8 cellular contexts compared by ENCODE assay signal in the genomic region with DNA sequence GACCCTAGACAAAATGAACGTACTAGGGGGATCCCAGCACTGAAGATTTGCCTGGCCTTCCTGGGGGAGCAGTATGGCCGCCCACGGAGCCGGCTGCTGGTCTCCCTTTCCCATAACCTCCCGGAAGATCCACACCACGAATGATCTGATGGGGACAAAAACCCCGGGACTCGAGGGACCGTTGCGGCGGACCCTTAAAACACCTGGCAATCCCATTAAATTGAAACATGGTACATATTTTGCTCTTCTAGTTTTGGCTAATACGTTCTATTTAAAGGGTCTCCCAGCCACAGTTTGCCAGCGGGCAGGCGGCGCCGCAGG. TPM values are rescaled to one million over a fixed set of nuclear protein-coding genes. Genes with fewer than 3 reads are reported as not detected.
DNase-seq lines count a peak whose midpoint lies in the region; ATAC-seq and TF ChIP-seq lines count a peak whose summit lies in the region.

No MANE protein-coding gene starts in this region.

- no peak for DNase-seq in PC-9
- no peak for DNase-seq in esophagus muscularis mucosa (ENCODE audit: extremely low spot score)
- DNase-seq in psoas muscle: no peak
- DNase-seq in endothelial cell (ENCODE audit: low spot score): no peak
- no peak for DNase-seq in stimulated activated naive CD4-positive, alpha-beta T cell (lab: John Stamatoyannopoulos, UW)
- no peak for DNase-seq in DMS114 treated with DMSO at 0.1 percent for 48 hours (lab: John Stamatoyannopoulos, UW; ENCODE audit: unreplicated experiment)

- no peaks in the 10 kb centered on the region for H3K4me1 Mint-ChIP-seq in endothelial cell (ENCODE audit: unreplicated experiment)

- no peaks in the 10 kb centered on the region for H3K36me3 Mint-ChIP-seq in endothelial cell (ENCODE audit: low read depth, unreplicated experiment)

- no peaks in the 10 kb centered on the region for H3K79me2 ChIP-seq in PC-9 (ENCODE audit: low read depth)

- peak in 1 of 4 donors; percentile 28 for ATAC-seq in psoas muscle
- no peak for ATAC-seq in HG03135 (IDR thresholded peaks at IDR 0.05; ENCODE audit: unreplicated experiment)

- H3K27me3 Mint-ChIP-seq in endothelial cell (ENCODE audit: unreplicated experiment): peaks cover 9% of the 10 kb centered on the region

- H3K9me3 Mint-ChIP-seq in endothelial cell (ENCODE audit: unreplicated experiment): no peaks in the 10 kb centered on the region

- intact Hi-C loops in PC-9 (cut with micrococcal nuclease; ENCODE audit: unreplicated experiment) (loop anchor here (2.0 to 10.0 kb wide), 2 partner anchors 40 to 188 kb away; a partner anchor contains a TSS), esophagus muscularis mucosa (cut with DNase I) (loop anchor here (5.0 kb wide), 2 partner anchors 41 to 191 kb away; a partner anchor contains a TSS), psoas muscle (cut with DNase I) (no loop called here)

- H3F3A ChIP-seq in PC-9 (ENCODE audit: insufficient read depth, low read depth): peaks cover 7% of the 10 kb centered on the region; the same call in 1 of the 2 replicates

- BruUV-seq in PC-9 (replicated peaks; lab: Mats Ljungman, UMichigan): no TSS peak

- H3K27me3 ChIP-seq in PC-9 (ENCODE audit: insufficient read depth, low read depth): no peaks in the 10 kb centered on the region
- H3K27me3 ChIP-seq in esophagus muscularis mucosa: no peaks in the 10 kb centered on the region
- no peaks in the 10 kb centered on the region for H3K27me3 ChIP-seq in psoas muscle (ENCODE audit: insufficient read depth in 3 of 3, low read length in 2 of 3)

- H3K4me3 Mint-ChIP-seq in endothelial cell (ENCODE audit: unreplicated experiment): no peak overlapping the region

- no peaks in the 10 kb centered on the region for H3K9me3 ChIP-seq in PC-9 (ENCODE audit: insufficient read depth, low read depth)
- no peaks in the 10 kb centered on the region for H3K9me3 ChIP-seq in esophagus muscularis mucosa
- H3K9me3 ChIP-seq in psoas muscle: no peaks in the 10 kb centered on the region

- CTCF ChIA-PET in PC-9 (lab: Charles Lee): interaction anchor here (0.7 kb wide), 1 partner anchor 1393 kb away, joined by 6 read pairs; no protein-coding TSS in a partner anchor

- peak overlapping the region; percentile 99 for H3K4me2 ChIP-seq in PC-9

- no peak overlapping the region for H3K27ac Mint-ChIP-seq in endothelial cell (ENCODE audit: unreplicated experiment)

- H3K36me3 ChIP-seq in PC-9 (ENCODE audit: low read depth): no peaks in the 10 kb centered on the region
- H3K36me3 ChIP-seq in esophagus muscularis mucosa: no peaks in the 10 kb centered on the region
- no peaks in the 10 kb centered on the region for H3K36me3 ChIP-seq in psoas muscle (ENCODE audit: insufficient read depth in 1 of 2, low read depth in 1 of 2)

- no peak overlapping the region for H3K27ac ChIP-seq in PC-9
- peak overlapping the region; percentile 91 to 97 (median 94) for H3K27ac ChIP-seq in esophagus muscularis mucosa (replicated peaks in 1 of 4)
- H3K27ac ChIP-seq in psoas muscle: peak overlapping the region; percentile 95

- peak overlapping the region; percentile 38; the same call in 1 of the 2 replicates for H3K4me3 ChIP-seq in GM08714 (ENCODE audit: low read length)
- H3K4me3 ChIP-seq in PC-9: peak overlapping the region; percentile 97
- peak overlapping the region; percentile 77 to 91 (median 86) for H3K4me3 ChIP-seq in esophagus muscularis mucosa
- H3K4me3 ChIP-seq in psoas muscle: peak overlapping the region; percentile 94

- H2AFZ ChIP-seq in PC-9: peak overlapping the region; percentile 98

- 0 out of 2 replicates have a peak, but pooled peaks cover 7% of the 10 kb centered on the region for H3K4me1 ChIP-seq in PC-9 (replicated peaks; ENCODE audit: insufficient read depth)
- peaks cover 14 to 16% (median 15%) of the 10 kb centered on the region in 4 donors for H3K4me1 ChIP-seq in esophagus muscularis mucosa
- H3K4me1 ChIP-seq in psoas muscle: peaks cover 6% of the 10 kb centered on the region

- POLR2A ChIA-PET in PC-9 (lab: Charles Lee; ENCODE audit: unreplicated experiment): interaction anchor here (0.6 to 0.9 kb wide), 3 partner anchors 31 to 74 kb away, joined by 4 to 6 read pairs (median 5); no protein-coding TSS in a partner anchor

- TF ChIP-seq EP300 in esophagus muscularis mucosa (IDR thresholded peaks at IDR 0.05): no peak

- TF ChIP-seq CTCF in PC-9 (conservative IDR thresholded peaks at IDR 0.05): no peak
- no peak for TF ChIP-seq CTCF in esophagus muscularis mucosa (IDR thresholded peaks at IDR 0.05)
- no peak for TF ChIP-seq CTCF in psoas muscle (IDR thresholded peaks at IDR 0.05)
- TF ChIP-seq CTCF in endothelial cell (IDR thresholded peaks at IDR 0.05; ENCODE audit: unreplicated experiment): no peak

- H3K9me2 ChIP-seq in PC-9 (ENCODE audit: insufficient read depth): no peaks in the 10 kb centered on the region

- no peak for TF ChIP-seq POLR2A in esophagus muscularis mucosa (IDR thresholded peaks at IDR 0.05; ENCODE audit: low read depth)

- H4K20me1 ChIP-seq in PC-9 (ENCODE audit: insufficient read depth): no peaks in the 10 kb centered on the region

- WGBS in esophagus muscularis mucosa: 20% methylated on average over 7 of the region's 16 CpGs
- 15 to 28% (median 24%) methylated on average over 16 of the region's 16 CpGs for WGBS in psoas muscle, 3 donors

RNA-seq across cellular contexts. Expression of a gene that starts 45.2 kb away (rescaled TPM):
- 67.1 and 113 TPM in 2 replicates for total RNA-seq in PC-9 (2021)
- total RNA-seq in esophagus muscularis mucosa: 10 to 100 TPM; 10.8 to 24.5 (median 18.0) TPM
- total RNA-seq in psoas muscle: 10 to 100 TPM; 35.1 to 54.5 (median 38.0) TPM
- polyA plus RNA-seq in psoas muscle: 10 to 100 TPM; 41.9 to 53.7 (median 51.6) TPM
- total RNA-seq in endothelial cell (ENCODE audit: unreplicated experiment): 59.3 TPM

RNA-seq across cellular contexts. Expression of a gene that starts 51.2 kb away (rescaled TPM):
- total RNA-seq in PC-9 (2021) (69.6 and 74.6 TPM in 2 replicates), esophagus muscularis mucosa (10 to 100 TPM; 33.6 to 44.9 (median 38.4) TPM), psoas muscle (10 to 100 TPM; 38.6 to 83.0 (median 57.7) TPM), endothelial cell (ENCODE audit: unreplicated experiment) (125 TPM)
- 10 to 100 TPM; 15.9 to 31.7 (median 23.3) TPM for polyA plus RNA-seq in psoas muscle

Comparison
In these comparisons a context has a peak if more than half of its experiments do, and no peak if none do; other contexts are left out.
1. H3K4me3 ChIP-seq: peak in every context shown above with its lines; median percentile 97 in PC-9; 94 in psoas muscle; 86 in esophagus muscularis mucosa; 38 in GM08714.
2. intact Hi-C loops: an anchor here in PC-9 (2.0 to 10.0 kb wide) and esophagus muscularis mucosa (5.0 kb wide); none called in psoas muscle.